In genomic region chr11:120090411-120090810, GRCh38 we compare ENCODE assay signal across 25 cellular contexts. TPM values are rescaled to one million over a fixed set of nuclear protein-coding genes. Genes with fewer than 3 reads are reported as not detected.
DNase-seq lines count a peak whose midpoint lies in the region; ATAC-seq lines count a peak whose summit lies in the region.
"Had no signal": no experiment of that assay in that cellular context is flagged by ENCODE, and none has a peak within 500 bp of the region (broad histone marks: within the 10 kb centered on the region; RNA-seq: fewer than 3 reads in every experiment).

No MANE protein-coding gene starts in this region.

- CTCF ChIA-PET in naive thymus-derived CD4-positive, alpha-beta T cell (lab: Charles Lee) = no interaction called here

- no peak for DNase-seq in stimulated activated naive CD8-positive, alpha-beta T cell treated with anti-CD3 and anti-CD28 coated beads, Interleukin-15, amount 100 ng/mL, for 72 hours
- no peak for DNase-seq in stimulated activated naive CD8-positive, alpha-beta T cell treated with anti-CD3 and anti-CD28 coated beads, Interleukin-15, Interleukin-2, amounts not matched to agents 100 U/mL and 50 U/mL, for 24 hours
- DNase-seq in substantia nigra (lab: John Stamatoyannopoulos, UW) (no peak), SJCRH30 (no peak), DMS79 (lab: John Stamatoyannopoulos, UW) (no peak)
- no peak for DNase-seq in activated naive CD4-positive, alpha-beta T cell treated with anti-CD3 and anti-CD28 coated beads, Interleukin-2, amount 50 U/mL, for 72 hours (ENCODE audit: low spot score in 2 of 2)
- no peak for DNase-seq in naive thymus-derived CD4-positive, alpha-beta T cell
- DNase-seq: 8988T, ACHN, BE2C, DND-41, HCEC 1CT, IMR-90, KG1, MM.1S, NCI-H1417, NCI-H1694, NCI-H2029 treated with DMSO at 0.1 percent for 48 hours, NCI-H446 treated with DMSO at 0.1 percent for 48 hours, NCI-H526, RPMI8226, SHP77 had no signal

- POLR2A ChIA-PET in naive thymus-derived CD4-positive, alpha-beta T cell (lab: Charles Lee) = no interaction called here

- H3K9me3 ChIP-seq in SJCRH30 (replicated peaks) = no peaks in the 10 kb centered on the region
- no peaks in the 10 kb centered on the region for H3K9me3 ChIP-seq in naive thymus-derived CD4-positive, alpha-beta T cell (ENCODE audit: control insufficient read depth in 2 of 3, low read length in 3 of 3)
- H3K9me3 ChIP-seq: BE2C had no signal

- no peak overlapping the region for H3K27ac Mint-ChIP-seq in stimulated activated naive CD8-positive, alpha-beta T cell treated with anti-CD3 and anti-CD28 coated beads, Interleukin-15, amount 100 ng/mL, for 72 hours
- no peak overlapping the region for H3K27ac Mint-ChIP-seq in activated naive CD4-positive, alpha-beta T cell treated with anti-CD3 and anti-CD28 coated beads, Interleukin-2, amount 50 U/mL, for 72 hours
- H3K27ac Mint-ChIP-seq in naive thymus-derived CD4-positive, alpha-beta T cell = no peak overlapping the region
- H3K27ac Mint-ChIP-seq: CD14-positive monocyte; CD8-positive, alpha-beta memory T cell had no signal

- no peaks in the 10 kb centered on the region for H3K4me1 ChIP-seq in SJCRH30
- no peaks in the 10 kb centered on the region for H3K4me1 ChIP-seq in naive thymus-derived CD4-positive, alpha-beta T cell (ENCODE audit: control insufficient read depth in 2 of 2, insufficient read depth in 2 of 2, low read length in 2 of 2)
- H3K4me1 ChIP-seq: BE2C had no signal

- H3K4me1 Mint-ChIP-seq in stimulated activated naive CD8-positive, alpha-beta T cell treated with anti-CD3 and anti-CD28 coated beads, Interleukin-15, amount 100 ng/mL, for 72 hours = no peaks in the 10 kb centered on the region
- H3K4me1 Mint-ChIP-seq in naive thymus-derived CD4-positive, alpha-beta T cell = no peaks in the 10 kb centered on the region
- H3K4me1 Mint-ChIP-seq: CD14-positive monocyte; CD8-positive, alpha-beta memory T cell had no signal

- H3K27me3 ChIP-seq in SJCRH30 = no peaks in the 10 kb centered on the region
- H3K27me3 ChIP-seq in naive thymus-derived CD4-positive, alpha-beta T cell (ENCODE audit: control insufficient read depth in 2 of 2, insufficient read depth in 2 of 2, low read length in 2 of 2) = no peaks in the 10 kb centered on the region
- H3K27me3 ChIP-seq: BE2C had no signal

- peaks cover 6 to 7% of the 10 kb centered on the region in 2 donors for H3K36me3 Mint-ChIP-seq in activated naive CD4-positive, alpha-beta T cell treated with anti-CD3 and anti-CD28 coated beads, Interleukin-2, amount 50 U/mL, for 72 hours
- H3K36me3 Mint-ChIP-seq in naive thymus-derived CD4-positive, alpha-beta T cell = peaks cover 0 to 5% (median 3%) of the 10 kb centered on the region in 5 donors
- H3K36me3 Mint-ChIP-seq: CD14-positive monocyte; CD8-positive, alpha-beta memory T cell had no signal

- ATAC-seq in stimulated activated naive CD8-positive, alpha-beta T cell treated with anti-CD3 and anti-CD28 coated beads, Interleukin-15, amount 100 ng/mL, for 72 hours = peak; percentile 7
- no peak for ATAC-seq in stimulated activated naive CD8-positive, alpha-beta T cell treated with anti-CD3 and anti-CD28 coated beads, Interleukin-15, Interleukin-2, amounts not matched to agents 100 U/mL and 50 U/mL, for 24 hours
- peak; percentile 49 for ATAC-seq in esophagus mucosa
- ATAC-seq in activated naive CD4-positive, alpha-beta T cell treated with anti-CD3 and anti-CD28 coated beads, Interleukin-2, amount 50 U/mL, for 72 hours = no peak
- ATAC-seq in naive thymus-derived CD4-positive, alpha-beta T cell = no peak

- H3K27me3 Mint-ChIP-seq in stimulated activated naive CD8-positive, alpha-beta T cell treated with anti-CD3 and anti-CD28 coated beads, Interleukin-15, amount 100 ng/mL, for 72 hours = peaks cover 10% of the 10 kb centered on the region
- H3K27me3 Mint-ChIP-seq in naive thymus-derived CD4-positive, alpha-beta T cell = peaks cover 3 to 13% (median 5%) of the 10 kb centered on the region in 5 donors

- H3K4me3 Mint-ChIP-seq in stimulated activated naive CD8-positive, alpha-beta T cell treated with anti-CD3 and anti-CD28 coated beads, Interleukin-15, amount 100 ng/mL, for 72 hours = no peak overlapping the region
- H3K4me3 Mint-ChIP-seq in naive thymus-derived CD4-positive, alpha-beta T cell = no peak overlapping the region
- H3K4me3 Mint-ChIP-seq: CD14-positive monocyte; CD8-positive, alpha-beta memory T cell had no signal

- peak overlapping the region; percentile 100 for H3K27ac ChIP-seq in substantia nigra (ENCODE audit: low read depth, low read length, poor library complexity, severe bottlenecking)
- H3K27ac ChIP-seq in SJCRH30 = no peak overlapping the region
- H3K27ac ChIP-seq in naive thymus-derived CD4-positive, alpha-beta T cell (ENCODE audit: low read depth, low read length) = no peak overlapping the region

- H3K4me3 ChIP-seq in SJCRH30 = no peak overlapping the region
- H3K4me3 ChIP-seq in naive thymus-derived CD4-positive, alpha-beta T cell (ENCODE audit: low read length) = no peak overlapping the region

- peaks cover 0 to 7% of the 10 kb centered on the region in 2 donors for H3K9me3 Mint-ChIP-seq in stimulated activated naive CD8-positive, alpha-beta T cell treated with anti-CD3 and anti-CD28 coated beads, Interleukin-15, amount 100 ng/mL, for 72 hours
- peaks cover 5% of the 10 kb centered on the region in 2 donors for H3K9me3 Mint-ChIP-seq in activated naive CD4-positive, alpha-beta T cell treated with anti-CD3 and anti-CD28 coated beads, Interleukin-2, amount 50 U/mL, for 72 hours
- peaks cover 0 to 10% (median 2%) of the 10 kb centered on the region in 11 donors for H3K9me3 Mint-ChIP-seq in naive thymus-derived CD4-positive, alpha-beta T cell
- H3K9me3 Mint-ChIP-seq: CD14-positive monocyte had no signal

- no peaks in the 10 kb centered on the region for H3K36me3 ChIP-seq in SJCRH30
- no peaks in the 10 kb centered on the region for H3K36me3 ChIP-seq in naive thymus-derived CD4-positive, alpha-beta T cell (ENCODE audit: control insufficient read depth in 2 of 3, insufficient read depth in 3 of 3, low read length in 3 of 3)
- H3K36me3 ChIP-seq: BE2C had no signal

- intact Hi-C loops in naive thymus-derived CD4-positive, alpha-beta T cell (cut with micrococcal nuclease) = no loop called here

RNA-seq across cellular contexts. Expression of gene TRIM29, which starts 47.5 kb away (rescaled TPM):
- 1,294 TPM for total RNA-seq in esophagus mucosa
- total RNA-seq in activated naive CD4-positive, alpha-beta T cell treated with anti-CD3 and anti-CD28 coated beads, Interleukin-2, amount 50 U/mL, for 72 hours = not detected
- total RNA-seq in SJCRH30 (2014; rRNA removed; shearing (Covaris generic)) = not detected in 2 replicates
- total RNA-seq in naive thymus-derived CD4-positive, alpha-beta T cell = not detected
- polyA plus RNA-seq in naive thymus-derived CD4-positive, alpha-beta T cell = not detected
- total RNA-seq: CD8-positive, alpha-beta memory T cell; IMR-90 had no signal
- polyA plus RNA-seq: CD14-positive monocyte; CD8-positive, alpha-beta memory T cell; IMR-90 had no signal

Comparison
In these comparisons a context has a peak if more than half of its experiments do, and no peak if none do; other contexts are left out.
1. ATAC-seq: peak in stimulated activated naive CD8-positive, alpha-beta T cell treated with anti-CD3 and anti-CD28 coated beads, Interleukin-15, amount 100 ng/mL, for 72 hours (single experiment) and esophagus mucosa (single experiment); none in stimulated activated naive CD8-positive, alpha-beta T cell treated with anti-CD3 and anti-CD28 coated beads, Interleukin-15, Interleukin-2, amounts not matched to agents 100 U/mL and 50 U/mL, for 24 hours (single experiment), activated naive CD4-positive, alpha-beta T cell treated with anti-CD3 and anti-CD28 coated beads, Interleukin-2, amount 50 U/mL, for 72 hours (0 of 2) and naive thymus-derived CD4-positive, alpha-beta T cell (single experiment).
2. RNA of gene TRIM29, which starts 47.5 kb away (total RNA-seq): 1,294 TPM in esophagus mucosa (single experiment); not detected in activated naive CD4-positive, alpha-beta T cell treated with anti-CD3 and anti-CD28 coated beads, Interleukin-2, amount 50 U/mL, for 72 hours, not detected in SJCRH30 and not detected in naive thymus-derived CD4-positive, alpha-beta T cell; every median in the first group is over 1,000 times any median in the second.